ENCODE assay signal across 9 cellular contexts in genomic region chr10:32379950-32380547, GRCh38. TPM values are rescaled to one million over a fixed set of nuclear protein-coding genes. Genes with fewer than 3 reads are reported as not detected.
A peak's percentile ranks its signal among the peaks of the same experiment; 100 is the strongest.
DNase-seq lines count a peak whose midpoint lies in the region; ATAC-seq and TF ChIP-seq lines count a peak whose summit lies in the region.
"Had no signal": no experiment of that assay in that cellular context is flagged by ENCODE, and none has a peak within 500 bp of the region (broad histone marks: within the 10 kb centered on the region; RNA-seq: fewer than 3 reads in every experiment).

No MANE protein-coding gene starts in this region.

- DNase-seq in NCI-H146 (lab: John Stamatoyannopoulos, UW) (peak; percentile 39), NCI-H146 treated with DMSO at 0.1 percent for 48 hours (lab: John Stamatoyannopoulos, UW; ENCODE audit: unreplicated experiment) (no peak), left ventricle myocardium superior (no peak), smooth muscle cell (lab: John Stamatoyannopoulos, UW; ENCODE audit: unreplicated experiment) (no peak), KG1 (lab: John Stamatoyannopoulos, UW) (no peak), hippocampal formation (lab: John Stamatoyannopoulos, UW) (no peak), NCI-H524 treated with DMSO at 0.1 percent for 48 hours (lab: John Stamatoyannopoulos, UW) (no peak)
- DNase-seq: left cardiac atrium had no signal

- no peaks in the 10 kb centered on the region for H3K27me3 ChIP-seq in OCI-LY3 (ENCODE audit: low read depth, low read length)
- H3K27me3 ChIP-seq in smooth muscle cell (ENCODE audit: low read depth), result no peaks in the 10 kb centered on the region

- intact Hi-C loops in left ventricle myocardium superior (cut with micrococcal nuclease), result loop anchor here (5.0 kb wide), 1 partner anchor 62 kb away; no protein-coding TSS in a partner anchor

- H3K27ac ChIP-seq in OCI-LY3 (ENCODE audit: low read length), result no peak overlapping the region
- peak overlapping the region; percentile 86 for H3K27ac ChIP-seq in smooth muscle cell (ENCODE audit: low read depth)

- H3K4me2 ChIP-seq in OCI-LY3 (ENCODE audit: low read length), result peak overlapping the region; percentile 74
- peak overlapping the region; percentile 94 for H3K4me2 ChIP-seq in smooth muscle cell

- H3K79me2 ChIP-seq in OCI-LY3 (ENCODE audit: low read length) (peaks cover 8% of the 10 kb centered on the region; the same call in 1 of the 2 replicates), smooth muscle cell (ENCODE audit: low read depth) (peaks cover 35% of the 10 kb centered on the region)

- H3K4me1 ChIP-seq in OCI-LY3 (ENCODE audit: low read length), result peaks cover 19% of the 10 kb centered on the region
- peaks cover 14% of the 10 kb centered on the region for H3K4me1 ChIP-seq in smooth muscle cell (ENCODE audit: low read depth)

- H3K9ac ChIP-seq in OCI-LY3 (ENCODE audit: low read length), result no peak overlapping the region
- no peak overlapping the region for H3K9ac ChIP-seq in smooth muscle cell (ENCODE audit: low read depth)

- ATAC-seq in left ventricle myocardium superior, result peak; percentile 9

- H3K9me3 ChIP-seq in OCI-LY3 (ENCODE audit: insufficient read depth, low read length) (no peaks in the 10 kb centered on the region), smooth muscle cell (replicated peaks; ENCODE audit: low read depth) (no peaks in the 10 kb centered on the region)

- no peak for TF ChIP-seq CTCF in OCI-LY3 (IDR thresholded peaks at IDR 0.05; ENCODE audit: low read depth, low read length)
- no peak for TF ChIP-seq CTCF in smooth muscle cell (IDR thresholded peaks at IDR 0.05; ENCODE audit: borderline replicate concordance, insufficient read depth, poor library complexity, severe bottlenecking)

- peaks cover 4% of the 10 kb centered on the region for H3F3A ChIP-seq in smooth muscle cell (ENCODE audit: low read depth)

- peak overlapping the region; percentile 72 for H2AFZ ChIP-seq in OCI-LY3 (ENCODE audit: low read depth, low read length)
- peak overlapping the region; percentile 94 for H2AFZ ChIP-seq in smooth muscle cell (ENCODE audit: low read depth)

- H3K36me3 ChIP-seq in OCI-LY3 (replicated peaks; ENCODE audit: low read depth, low read length) (no peaks in the 10 kb centered on the region), smooth muscle cell (ENCODE audit: low read depth) (no peaks in the 10 kb centered on the region)

- H4K20me1 ChIP-seq in OCI-LY3 (ENCODE audit: insufficient read depth, low read length) (no peaks in the 10 kb centered on the region), smooth muscle cell (ENCODE audit: low read depth) (peaks cover 16% of the 10 kb centered on the region)

- H3K4me3 ChIP-seq in OCI-LY3 (ENCODE audit: low read length) (no peak overlapping the region; the same call in 1 of the 2 replicates), smooth muscle cell (peak overlapping the region; percentile 94)

- WGBS in smooth muscle cell (ENCODE audit: low lambda C conversion rate), result 74% methylated on average over 7 of the region's 7 CpGs

RNA-seq across cellular contexts. Expression of gene EPC1, which starts 33.1 kb away (rescaled TPM):
- 18.6 TPM for total RNA-seq in left ventricle myocardium superior
- 52.1 TPM in 2 replicates for total RNA-seq in smooth muscle cell
- polyA plus RNA-seq in smooth muscle cell, result 16.3 and 19.4 TPM in 2 replicates
